In the genomic region with DNA sequence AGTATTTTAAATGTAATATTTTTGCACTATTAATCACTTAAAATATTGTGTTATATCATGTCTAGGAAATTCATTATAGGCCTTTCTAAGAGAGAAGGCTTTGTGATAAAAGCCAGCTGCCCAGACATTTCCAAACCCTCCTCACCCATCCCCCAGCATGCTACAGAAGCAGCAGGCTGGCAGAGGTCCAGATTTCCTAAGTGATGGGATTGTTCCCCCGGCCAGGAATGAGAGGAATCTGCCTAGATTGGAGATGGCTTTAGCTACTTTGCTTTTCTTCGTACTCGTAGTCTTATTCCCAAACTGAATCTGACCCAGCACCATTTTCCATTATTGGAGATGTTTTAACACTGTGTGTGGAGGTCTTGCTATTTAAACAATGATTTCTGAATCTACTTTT, we compare ENCODE assay signal across 1 cellular context.
TF ChIP-seq lines count a peak whose summit lies in the region.

No MANE protein-coding gene starts in this region.

TF ChIP-seq in SK-N-SH treated with all-trans-retinoic acid at 6 μM for 48 hours, 23 proteins besides CTCF, POLR2A, EP300 and RAD21 (continued from another document):
- TF ChIP-seq, protein P1, sequence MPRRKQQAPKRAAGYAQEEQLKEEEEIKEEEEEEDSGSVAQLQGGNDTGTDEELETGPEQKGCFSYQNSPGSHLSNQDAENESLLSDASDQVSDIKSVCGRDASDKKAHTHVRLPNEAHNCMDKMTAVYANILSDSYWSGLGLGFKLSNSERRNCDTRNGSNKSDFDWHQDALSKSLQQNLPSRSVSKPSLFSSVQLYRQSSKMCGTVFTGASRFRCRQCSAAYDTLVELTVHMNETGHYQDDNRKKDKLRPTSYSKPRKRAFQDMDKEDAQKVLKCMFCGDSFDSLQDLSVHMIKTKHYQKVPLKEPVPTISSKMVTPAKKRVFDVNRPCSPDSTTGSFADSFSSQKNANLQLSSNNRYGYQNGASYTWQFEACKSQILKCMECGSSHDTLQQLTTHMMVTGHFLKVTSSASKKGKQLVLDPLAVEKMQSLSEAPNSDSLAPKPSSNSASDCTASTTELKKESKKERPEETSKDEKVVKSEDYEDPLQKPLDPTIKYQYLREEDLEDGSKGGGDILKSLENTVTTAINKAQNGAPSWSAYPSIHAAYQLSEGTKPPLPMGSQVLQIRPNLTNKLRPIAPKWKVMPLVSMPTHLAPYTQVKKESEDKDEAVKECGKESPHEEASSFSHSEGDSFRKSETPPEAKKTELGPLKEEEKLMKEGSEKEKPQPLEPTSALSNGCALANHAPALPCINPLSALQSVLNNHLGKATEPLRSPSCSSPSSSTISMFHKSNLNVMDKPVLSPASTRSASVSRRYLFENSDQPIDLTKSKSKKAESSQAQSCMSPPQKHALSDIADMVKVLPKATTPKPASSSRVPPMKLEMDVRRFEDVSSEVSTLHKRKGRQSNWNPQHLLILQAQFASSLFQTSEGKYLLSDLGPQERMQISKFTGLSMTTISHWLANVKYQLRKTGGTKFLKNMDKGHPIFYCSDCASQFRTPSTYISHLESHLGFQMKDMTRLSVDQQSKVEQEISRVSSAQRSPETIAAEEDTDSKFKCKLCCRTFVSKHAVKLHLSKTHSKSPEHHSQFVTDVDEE (CRISPR knock-in tag; IDR thresholded peaks at IDR 0.05): peak; percentile 79; the same call in 1 of the 2 replicates
- no peak for TF ChIP-seq ZC3H10 (CRISPR knock-in tag; IDR thresholded peaks at IDR 0.05)
TF ChIP-seq in SK-N-SH treated with all-trans-retinoic acid at 6 μM for 48 hours: peak in this region for 9.
